Comparison of ENCODE assay signal across 10 cellular contexts in genomic region chr10:95039281-95039680, GRCh38. TPM values are rescaled to one million over a fixed set of nuclear protein-coding genes. Genes with fewer than 3 reads are reported as not detected.
"Had no signal": no experiment of that assay in that cellular context is flagged by ENCODE, and none has a peak within 500 bp of the region (broad histone marks: within the 10 kb centered on the region; RNA-seq: fewer than 3 reads in every experiment).

No MANE protein-coding gene starts in this region.

- H3K4me2 ChIP-seq: KMS-11 had no signal

- ATAC-seq: K562 had no signal

- DNase-seq: IMR-90, KBM-7, KG1 had no signal

- H3K4me3 ChIP-seq: K562 had no signal

- FAIRE-seq: HTR-8/SVneo, K562 had no signal

- H3K27ac ChIP-seq: HL-60, KMS-11 had no signal

- H3K9ac ChIP-seq: KMS-11 had no signal

RNA-seq across cellular contexts. Expression of gene CYP2C8, which starts 30.0 kb away (rescaled TPM):
- total RNA-seq: HT-29, HT1080, IMR-90 had no signal
- polyA plus RNA-seq: IgD-negative memory B cell had no signal
